Comparison of ENCODE assay signal across 14 cellular contexts in the genomic region with DNA sequence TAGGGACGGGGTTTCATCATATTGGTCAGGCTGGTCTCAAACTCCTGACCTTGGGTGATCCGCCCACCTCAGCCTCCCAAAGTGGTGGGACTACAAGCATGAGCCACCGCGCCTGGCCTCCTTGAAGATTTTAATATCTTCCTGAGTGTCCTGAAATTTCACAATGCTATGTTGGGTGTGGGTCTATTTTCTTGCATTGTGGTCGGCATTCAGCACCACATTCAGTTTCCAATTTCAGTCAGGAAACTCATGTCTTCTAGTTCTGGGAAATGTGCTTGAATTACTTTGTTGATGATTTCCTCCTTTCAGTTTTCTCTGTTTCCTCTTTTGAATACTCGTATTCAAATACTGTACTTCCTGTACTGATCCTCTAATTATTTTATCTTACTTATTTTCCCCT. TPM values are rescaled to one million over a fixed set of nuclear protein-coding genes. Genes with fewer than 3 reads are reported as not detected.
DNase-seq lines count a peak whose midpoint lies in the region; ATAC-seq, FAIRE-seq and TF ChIP-seq lines count a peak whose summit lies in the region.
"Had no signal": no experiment of that assay in that cellular context is flagged by ENCODE, and none has a peak within 500 bp of the region (broad histone marks: within the 10 kb centered on the region; RNA-seq: fewer than 3 reads in every experiment).

No MANE protein-coding gene starts in this region.

- H3K9me3 ChIP-seq in lower lobe of right lung, result no peaks in the 10 kb centered on the region

- intact Hi-C loops in lower lobe of right lung (cut with DNase I), result no loop called here

- H3K36me3 ChIP-seq in lower lobe of right lung, result no peaks in the 10 kb centered on the region
- no peaks in the 10 kb centered on the region for H3K36me3 ChIP-seq in H7 (replicated peaks; ENCODE audit: control insufficient read depth, insufficient read depth, low read length)

- H3K4me1 ChIP-seq in lower lobe of right lung, result peaks cover 32% of the 10 kb centered on the region

- H3K27ac ChIP-seq in lower lobe of right lung, result peak overlapping the region; percentile 25

- no peak overlapping the region for H3K4me3 ChIP-seq in lower lobe of right lung
- H3K4me3 ChIP-seq in H7 (ENCODE audit: insufficient read depth, low read depth, low read length), result no peak overlapping the region

- H3K27me3 ChIP-seq in lower lobe of right lung (ENCODE audit: low read depth) (no peaks in the 10 kb centered on the region), H7 (ENCODE audit: control insufficient read depth, insufficient read depth, low read length) (no peaks in the 10 kb centered on the region)

- DNase-seq in CD1c-positive myeloid dendritic cell (ENCODE audit: extremely low spot score) (peak; percentile 54), GM18507 (ENCODE audit: extremely low spot score, insufficient read length, low read depth) (no peak), UCSD-AML1 (lab: John Stamatoyannopoulos, UW; ENCODE audit: unreplicated experiment) (peak; percentile 6), lower lobe of right lung (no peak), HEK293T (ENCODE audit: extremely low spot score) (no peak), H7 (no peak)
- DNase-seq: aorta, Caco-2, left ventricle myocardium superior, NCI-H1092, PC-3, substantia nigra had no signal

- FAIRE-seq in GM18507 (lab: Jason Lieb, UNC), result peak; percentile 56

- POLR2A ChIA-PET in HEK293T (lab: Yijun Ruan, JAX), result no interaction called here

- ATAC-seq in lower lobe of right lung (no peak), HG03175 (IDR thresholded peaks at IDR 0.05; ENCODE audit: unreplicated experiment) (no peak)
- ATAC-seq: left ventricle myocardium superior, PC-3 had no signal

- CTCF ChIA-PET in HEK293T (lab: Yijun Ruan, JAX), result no interaction called here

- no peak for TF ChIP-seq CTCF in lower lobe of right lung (IDR thresholded peaks at IDR 0.05)

TF ChIP-seq in HEK293T, 16 proteins besides CTCF, POLR2A, EP300 and RAD21:
- TF ChIP-seq ARNT (IDR thresholded peaks at IDR 0.05), result no peak
- TF ChIP-seq FOXK2 (IDR thresholded peaks at IDR 0.05), result no peak
- TF ChIP-seq, protein P1, sequence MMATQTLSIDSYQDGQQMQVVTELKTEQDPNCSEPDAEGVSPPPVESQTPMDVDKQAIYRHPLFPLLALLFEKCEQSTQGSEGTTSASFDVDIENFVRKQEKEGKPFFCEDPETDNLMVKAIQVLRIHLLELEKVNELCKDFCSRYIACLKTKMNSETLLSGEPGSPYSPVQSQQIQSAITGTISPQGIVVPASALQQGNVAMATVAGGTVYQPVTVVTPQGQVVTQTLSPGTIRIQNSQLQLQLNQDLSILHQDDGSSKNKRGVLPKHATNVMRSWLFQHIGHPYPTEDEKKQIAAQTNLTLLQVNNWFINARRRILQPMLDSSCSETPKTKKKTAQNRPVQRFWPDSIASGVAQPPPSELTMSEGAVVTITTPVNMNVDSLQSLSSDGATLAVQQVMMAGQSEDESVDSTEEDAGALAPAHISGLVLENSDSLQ (IDR thresholded peaks at IDR 0.05), result no peak
- TF ChIP-seq HDGF (IDR thresholded peaks at IDR 0.05; ENCODE audit: borderline replicate concordance), result no peak
- no peak for TF ChIP-seq NFRKB (IDR thresholded peaks at IDR 0.05)

RNA-seq across cellular contexts. Expression of a gene that starts 49.3 kb away (rescaled TPM):
- 8.2 TPM for total RNA-seq in lower lobe of right lung
- 0.22 and 0.69 TPM in 2 replicates for total RNA-seq in H7 (2014; rRNA removed; shearing (Covaris generic))
- total RNA-seq: Caco-2, HT-29 had no signal

Comparison
In these comparisons a context has a peak if more than half of its experiments do, and no peak if none do; other contexts are left out.
1. DNase-seq: peak in CD1c-positive myeloid dendritic cell (single experiment) and UCSD-AML1 (single experiment); none in GM18507 (single experiment), lower lobe of right lung (single experiment), HEK293T (single experiment) and H7 (single experiment).